20 cellular contexts compared by ENCODE assay signal in genomic region chr2:144378551-144378950, GRCh38.
A peak's percentile ranks its signal among the peaks of the same experiment; 100 is the strongest.
DNase-seq lines count a peak whose midpoint lies in the region; ATAC-seq and TF ChIP-seq lines count a peak whose summit lies in the region.
"Had no signal": no experiment of that assay in that cellular context is flagged by ENCODE, and none has a peak within 500 bp of the region (broad histone marks: within the 10 kb centered on the region; RNA-seq: fewer than 3 reads in every experiment).

No MANE protein-coding gene starts in this region.

- DNase-seq in Right ventricle myocardium superior (no peak), right atrium auricular region (ENCODE audit: low spot score) (no peak), EH (ENCODE audit: low read depth) (peak; percentile 45), mesendoderm (no peak), DMS79 (lab: John Stamatoyannopoulos, UW) (no peak), sigmoid colon (no peak), inferior parietal cortex (ENCODE audit: extremely low spot score) (no peak)
- no peak for DNase-seq in activated T-helper 2 cell treated with anti-CD3 and anti-CD28 coated beads, Interferon-gamma antibody, Interleukin-2, Interleukin-4, amounts not matched to agents 10 μg/mL and 5 μg/mL and 100 μg/mL, durations not matched to agents 14 hours and 24 hours and 36 hours (ENCODE audit: low spot score)
- DNase-seq: Calu3; CD8-positive, alpha-beta T cell; DMS79 treated with DMSO at 0.1 percent for 48 hours; NCI-H1105; NCI-H1694; NCI-H2081 treated with DMSO at 0.1 percent for 48 hours; NCI-H510A; NCI-H748 treated with DMSO at 0.1 percent for 48 hours; NK-92 treated with Interleukin-12 subunit alpha and Interleukin-12 subunit beta, amount 100 ng/mL, for 24 hours; RPMI8226 had no signal

- no CpG with 5 or more reads among the region's 5 CpGs for WGBS in mesendoderm (ENCODE audit: extremely low coverage, insufficient coverage, low lambda C conversion rate)
- WGBS in sigmoid colon, 2 donors: 85 to 89% methylated on average over 5 of the region's 5 CpGs

- peak; percentile 22 for ATAC-seq in Right ventricle myocardium superior (ENCODE audit: poor library complexity)
- ATAC-seq: CD8-positive, alpha-beta T cell had no signal

- no peaks in the 10 kb centered on the region for H3K27me3 Mint-ChIP-seq in activated T-helper 2 cell treated with anti-CD3 and anti-CD28 coated beads, Interferon-gamma antibody, Interleukin-2, Interleukin-4, amounts not matched to agents 10 μg/mL and 5 μg/mL and 100 μg/mL, durations not matched to agents 14 hours and 24 hours and 36 hours (ENCODE audit: low read depth)

- H3K36me3 ChIP-seq in right atrium auricular region (no peaks in the 10 kb centered on the region), mesendoderm (ENCODE audit: control insufficient read depth, insufficient read depth, low read length) (no peaks in the 10 kb centered on the region), sigmoid colon (no peaks in the 10 kb centered on the region)
- H3K36me3 ChIP-seq: BLaER1 treated with 17β-estradiol and CSF1 and Interleukin-3, amounts not matched to agents 10 nM and 100 nM; HAP-1 had no signal

- peak overlapping the region; percentile 50 for H3K27ac Mint-ChIP-seq in activated T-helper 2 cell treated with anti-CD3 and anti-CD28 coated beads, Interferon-gamma antibody, Interleukin-2, Interleukin-4, amounts not matched to agents 10 μg/mL and 5 μg/mL and 100 μg/mL, durations not matched to agents 14 hours and 24 hours and 36 hours
- H3K27ac Mint-ChIP-seq: CD8-positive, alpha-beta T cell had no signal

- no peaks in the 10 kb centered on the region for H3K79me1 ChIP-seq in mesendoderm (ENCODE audit: low read length)

- no peak overlapping the region for H3K4me3 ChIP-seq in right atrium auricular region
- no peak overlapping the region for H3K4me3 ChIP-seq in mesendoderm (ENCODE audit: low read length)
- no peak overlapping the region for H3K4me3 ChIP-seq in sigmoid colon
- H3K4me3 ChIP-seq: BLaER1 treated with 17β-estradiol and CSF1 and Interleukin-3, amounts not matched to agents 10 nM and 100 nM; HAP-1 had no signal

- TF ChIP-seq EP300 in sigmoid colon (IDR thresholded peaks at IDR 0.05): no peak

- peaks cover 78% of the 10 kb centered on the region for H3K4me1 Mint-ChIP-seq in activated T-helper 2 cell treated with anti-CD3 and anti-CD28 coated beads, Interferon-gamma antibody, Interleukin-2, Interleukin-4, amounts not matched to agents 10 μg/mL and 5 μg/mL and 100 μg/mL, durations not matched to agents 14 hours and 24 hours and 36 hours (ENCODE audit: low read depth)

- H3K4me3 Mint-ChIP-seq in activated T-helper 2 cell treated with anti-CD3 and anti-CD28 coated beads, Interferon-gamma antibody, Interleukin-2, Interleukin-4, amounts not matched to agents 10 μg/mL and 5 μg/mL and 100 μg/mL, durations not matched to agents 14 hours and 24 hours and 36 hours (ENCODE audit: low read depth): no peak overlapping the region
- H3K4me3 Mint-ChIP-seq: CD8-positive, alpha-beta T cell had no signal

- peak overlapping the region; percentile 32 for H3K18ac ChIP-seq in mesendoderm (ENCODE audit: low read length)

- no peak overlapping the region for H3K23ac ChIP-seq in mesendoderm (ENCODE audit: low read length)

- H3K9ac ChIP-seq in mesendoderm (ENCODE audit: low read length): no peak overlapping the region
- H3K9ac ChIP-seq: BLaER1 treated with 17β-estradiol and CSF1 and Interleukin-3, amounts not matched to agents 10 nM and 100 nM had no signal

- no peak overlapping the region for H2BK15ac ChIP-seq in mesendoderm (replicated peaks; ENCODE audit: low read depth)

- H4K5ac ChIP-seq in mesendoderm (ENCODE audit: low read length): no peak overlapping the region

- H3K27ac ChIP-seq in right atrium auricular region (peak overlapping the region in 1 of 2 donors; percentile 49), mesendoderm (ENCODE audit: low read depth, low read length) (no peak overlapping the region), sigmoid colon (no peak overlapping the region)

- no peak overlapping the region for H3K4me2 ChIP-seq in mesendoderm (ENCODE audit: low read length)

- intact Hi-C loops in Right ventricle myocardium superior (cut with DNase I): no loop called here
- intact Hi-C loops in activated T-helper 2 cell treated with anti-CD3 and anti-CD28 coated beads, Interferon-gamma antibody, Interleukin-2, Interleukin-4, amounts not matched to agents 10 μg/mL and 5 μg/mL and 100 μg/mL, durations not matched to agents 14 hours and 24 hours and 36 hours (cut with micrococcal nuclease): no loop called here
- intact Hi-C loops in sigmoid colon (cut with DNase I): no loop called here

- peaks cover 0 to 21% of the 10 kb centered on the region in 2 donors for H3K4me1 ChIP-seq in right atrium auricular region
- peaks cover 4% of the 10 kb centered on the region for H3K4me1 ChIP-seq in mesendoderm (ENCODE audit: control insufficient read depth, low read depth, low read length)
- no peaks in the 10 kb centered on the region for H3K4me1 ChIP-seq in sigmoid colon
- H3K4me1 ChIP-seq: HAP-1 had no signal

- H3K36me3 Mint-ChIP-seq in activated T-helper 2 cell treated with anti-CD3 and anti-CD28 coated beads, Interferon-gamma antibody, Interleukin-2, Interleukin-4, amounts not matched to agents 10 μg/mL and 5 μg/mL and 100 μg/mL, durations not matched to agents 14 hours and 24 hours and 36 hours (ENCODE audit: low read depth): peaks cover 7% of the 10 kb centered on the region
- H3K36me3 Mint-ChIP-seq: CD8-positive, alpha-beta T cell had no signal

- H3K9me3 ChIP-seq in right atrium auricular region (no peaks in the 10 kb centered on the region), sigmoid colon (no peaks in the 10 kb centered on the region)
- H3K9me3 ChIP-seq: BLaER1 treated with 17β-estradiol and CSF1 and Interleukin-3, amounts not matched to agents 10 nM and 100 nM; HAP-1 had no signal

- no peak overlapping the region for H2AK5ac ChIP-seq in mesendoderm (ENCODE audit: low read length)

- TF ChIP-seq POLR2A in sigmoid colon (IDR thresholded peaks at IDR 0.05): no peak

- H3K56ac ChIP-seq in mesendoderm (ENCODE audit: low read length): no peak overlapping the region

- no peak overlapping the region for H2BK120ac ChIP-seq in mesendoderm (ENCODE audit: low read depth, low read length)

- no peak overlapping the region for H4K8ac ChIP-seq in mesendoderm (ENCODE audit: low read depth, low read length)

- peaks cover 3% of the 10 kb centered on the region for H3K9me3 Mint-ChIP-seq in activated T-helper 2 cell treated with anti-CD3 and anti-CD28 coated beads, Interferon-gamma antibody, Interleukin-2, Interleukin-4, amounts not matched to agents 10 μg/mL and 5 μg/mL and 100 μg/mL, durations not matched to agents 14 hours and 24 hours and 36 hours
- H3K9me3 Mint-ChIP-seq: CD8-positive, alpha-beta T cell had no signal

- no peaks in the 10 kb centered on the region for H3K79me2 ChIP-seq in mesendoderm (ENCODE audit: control insufficient read depth, insufficient read depth, low read length)

- H3K4ac ChIP-seq in mesendoderm (ENCODE audit: low read depth, low read length): no peak overlapping the region

- no peak overlapping the region for H2BK5ac ChIP-seq in mesendoderm (ENCODE audit: low read length)

- no peaks in the 10 kb centered on the region for H3K27me3 ChIP-seq in right atrium auricular region
- no peaks in the 10 kb centered on the region for H3K27me3 ChIP-seq in mesendoderm (ENCODE audit: insufficient read depth, low read length, poor library complexity)
- no peaks in the 10 kb centered on the region for H3K27me3 ChIP-seq in sigmoid colon
- H3K27me3 ChIP-seq: BLaER1 treated with 17β-estradiol and CSF1 and Interleukin-3, amounts not matched to agents 10 nM and 100 nM had no signal

- no peak for TF ChIP-seq CTCF in right atrium auricular region (IDR thresholded peaks at IDR 0.05)
- TF ChIP-seq CTCF in sigmoid colon (IDR thresholded peaks at IDR 0.05): no peak
